Comparison of ENCODE assay signal across 11 cellular contexts in genomic region chr20:37565134-37565811, GRCh38. TPM values are rescaled to one million over a fixed set of nuclear protein-coding genes. Genes with fewer than 3 reads are reported as not detected.
DNase-seq lines count a peak whose midpoint lies in the region; ATAC-seq and TF ChIP-seq lines count a peak whose summit lies in the region.
"Had no signal": no experiment of that assay in that cellular context is flagged by ENCODE, and none has a peak within 500 bp of the region (broad histone marks: within the 10 kb centered on the region; RNA-seq: fewer than 3 reads in every experiment).

No MANE protein-coding gene starts in this region.

- H3K27ac ChIP-seq in foreskin keratinocyte: no peak overlapping the region
- H3K27ac ChIP-seq: heart left ventricle had no signal

- no peaks in the 10 kb centered on the region for H3K4me1 ChIP-seq in foreskin keratinocyte

- no peak for TF ChIP-seq CTCF in foreskin keratinocyte (conservative IDR thresholded peaks at IDR 0.05)

- ATAC-seq in foreskin keratinocyte (no peak), GM19452 (IDR thresholded peaks at IDR 0.05; ENCODE audit: unreplicated experiment) (no peak)

- peaks cover 76% of the 10 kb centered on the region for H3K27me3 ChIP-seq in foreskin keratinocyte

- peak; percentile 12 for DNase-seq in DMS79 treated with DMSO at 0.1 percent for 48 hours (lab: John Stamatoyannopoulos, UW)
- DNase-seq in DMS79 (lab: John Stamatoyannopoulos, UW): no peak
- peak; percentile 57 for DNase-seq in NCI-H1105 (lab: John Stamatoyannopoulos, UW)
- peak; percentile 48 for DNase-seq in ecto neural progenitor cell (ENCODE audit: low spot score)
- peak; percentile 19 for DNase-seq in renal cortical epithelial cell (ENCODE audit: low read depth)
- no peak for DNase-seq in foreskin keratinocyte
- DNase-seq in SIG-M5 (lab: John Stamatoyannopoulos, UW): no peak
- DNase-seq: cerebellar nuclear complex, SHP77 treated with DMSO at 0.1 percent for 48 hours had no signal

RNA-seq across cellular contexts. Expression of gene BLCAP, which starts 37.6 kb away (rescaled TPM):
- total RNA-seq in renal cortical epithelial cell (22.7 and 43.4 TPM in 2 replicates), foreskin keratinocyte (80.5 and 82.5 TPM in 2 replicates)
- 71.9 and 87.3 TPM in 2 replicates for polyA plus RNA-seq in foreskin keratinocyte

RNA-seq across cellular contexts. Expression of gene NNAT, which starts 44.2 kb away (rescaled TPM):
- 0.35 and 1.4 TPM in 2 replicates for total RNA-seq in renal cortical epithelial cell
- total RNA-seq in foreskin keratinocyte: 0.54 and 0.88 TPM in 2 replicates
- polyA plus RNA-seq in foreskin keratinocyte: 1.0 and 1.2 TPM in 2 replicates

Comparison
In these comparisons a context has a peak if more than half of its experiments do, and no peak if none do; other contexts are left out.
1. DNase-seq: peak in DMS79 treated with DMSO at 0.1 percent for 48 hours (single experiment), NCI-H1105 (single experiment), ecto neural progenitor cell (single experiment) and renal cortical epithelial cell (single experiment); none in DMS79 (single experiment), foreskin keratinocyte (0 of 2) and SIG-M5 (single experiment).